Comparison of ENCODE assay signal across 2 cellular contexts in the genomic region with DNA sequence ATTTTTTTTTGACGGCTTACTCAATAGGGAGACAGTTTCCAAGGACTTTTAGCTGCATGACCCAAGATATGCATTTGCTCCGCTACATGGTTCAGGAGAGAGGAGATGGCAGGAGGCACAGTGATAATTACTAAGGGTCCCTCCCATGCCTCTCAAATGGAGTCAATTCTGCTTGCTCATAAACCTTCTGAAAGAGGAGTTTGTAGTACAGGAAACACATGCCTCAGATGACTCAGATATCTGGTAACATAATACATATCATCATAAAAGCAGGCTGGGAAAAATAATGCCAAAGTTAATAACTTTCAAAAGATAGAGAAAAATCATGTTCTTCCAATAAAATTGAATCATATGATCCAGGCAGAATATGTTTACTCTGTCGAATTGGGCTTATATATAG.
TF ChIP-seq lines count a peak whose summit lies in the region.

No MANE protein-coding gene starts in this region.

TF ChIP-seq in SK-N-SH, 30 proteins besides CTCF, POLR2A, EP300 and RAD21:
- TF ChIP-seq, protein P1, sequence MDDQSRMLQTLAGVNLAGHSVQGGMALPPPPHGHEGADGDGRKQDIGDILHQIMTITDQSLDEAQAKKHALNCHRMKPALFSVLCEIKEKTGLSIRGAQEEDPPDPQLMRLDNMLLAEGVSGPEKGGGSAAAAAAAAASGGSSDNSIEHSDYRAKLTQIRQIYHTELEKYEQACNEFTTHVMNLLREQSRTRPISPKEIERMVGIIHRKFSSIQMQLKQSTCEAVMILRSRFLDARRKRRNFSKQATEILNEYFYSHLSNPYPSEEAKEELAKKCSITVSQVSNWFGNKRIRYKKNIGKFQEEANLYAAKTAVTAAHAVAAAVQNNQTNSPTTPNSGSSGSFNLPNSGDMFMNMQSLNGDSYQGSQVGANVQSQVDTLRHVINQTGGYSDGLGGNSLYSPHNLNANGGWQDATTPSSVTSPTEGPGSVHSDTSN (IDR thresholded peaks at IDR 0.05): peak; percentile 25; the same call in 1 of the 2 replicates
- TF ChIP-seq, protein P2, sequence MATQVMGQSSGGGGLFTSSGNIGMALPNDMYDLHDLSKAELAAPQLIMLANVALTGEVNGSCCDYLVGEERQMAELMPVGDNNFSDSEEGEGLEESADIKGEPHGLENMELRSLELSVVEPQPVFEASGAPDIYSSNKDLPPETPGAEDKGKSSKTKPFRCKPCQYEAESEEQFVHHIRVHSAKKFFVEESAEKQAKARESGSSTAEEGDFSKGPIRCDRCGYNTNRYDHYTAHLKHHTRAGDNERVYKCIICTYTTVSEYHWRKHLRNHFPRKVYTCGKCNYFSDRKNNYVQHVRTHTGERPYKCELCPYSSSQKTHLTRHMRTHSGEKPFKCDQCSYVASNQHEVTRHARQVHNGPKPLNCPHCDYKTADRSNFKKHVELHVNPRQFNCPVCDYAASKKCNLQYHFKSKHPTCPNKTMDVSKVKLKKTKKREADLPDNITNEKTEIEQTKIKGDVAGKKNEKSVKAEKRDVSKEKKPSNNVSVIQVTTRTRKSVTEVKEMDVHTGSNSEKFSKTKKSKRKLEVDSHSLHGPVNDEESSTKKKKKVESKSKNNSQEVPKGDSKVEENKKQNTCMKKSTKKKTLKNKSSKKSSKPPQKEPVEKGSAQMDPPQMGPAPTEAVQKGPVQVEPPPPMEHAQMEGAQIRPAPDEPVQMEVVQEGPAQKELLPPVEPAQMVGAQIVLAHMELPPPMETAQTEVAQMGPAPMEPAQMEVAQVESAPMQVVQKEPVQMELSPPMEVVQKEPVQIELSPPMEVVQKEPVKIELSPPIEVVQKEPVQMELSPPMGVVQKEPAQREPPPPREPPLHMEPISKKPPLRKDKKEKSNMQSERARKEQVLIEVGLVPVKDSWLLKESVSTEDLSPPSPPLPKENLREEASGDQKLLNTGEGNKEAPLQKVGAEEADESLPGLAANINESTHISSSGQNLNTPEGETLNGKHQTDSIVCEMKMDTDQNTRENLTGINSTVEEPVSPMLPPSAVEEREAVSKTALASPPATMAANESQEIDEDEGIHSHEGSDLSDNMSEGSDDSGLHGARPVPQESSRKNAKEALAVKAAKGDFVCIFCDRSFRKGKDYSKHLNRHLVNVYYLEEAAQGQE (IDR thresholded peaks at IDR 0.05; ENCODE audit: low read depth, low read length): no peak
- TF ChIP-seq FOSL2 (IDR thresholded peaks at IDR 0.05; ENCODE audit: borderline replicate concordance, low read depth) (peak; percentile 36; the same call in 1 of the 2 replicates), CHD2 (IDR thresholded peaks at IDR 0.05; ENCODE audit: low read length, partially characterized antibody) (no peak)

TF ChIP-seq in GM23338, 12 proteins besides CTCF, POLR2A, EP300 and RAD21:
- TF ChIP-seq, protein P3, sequence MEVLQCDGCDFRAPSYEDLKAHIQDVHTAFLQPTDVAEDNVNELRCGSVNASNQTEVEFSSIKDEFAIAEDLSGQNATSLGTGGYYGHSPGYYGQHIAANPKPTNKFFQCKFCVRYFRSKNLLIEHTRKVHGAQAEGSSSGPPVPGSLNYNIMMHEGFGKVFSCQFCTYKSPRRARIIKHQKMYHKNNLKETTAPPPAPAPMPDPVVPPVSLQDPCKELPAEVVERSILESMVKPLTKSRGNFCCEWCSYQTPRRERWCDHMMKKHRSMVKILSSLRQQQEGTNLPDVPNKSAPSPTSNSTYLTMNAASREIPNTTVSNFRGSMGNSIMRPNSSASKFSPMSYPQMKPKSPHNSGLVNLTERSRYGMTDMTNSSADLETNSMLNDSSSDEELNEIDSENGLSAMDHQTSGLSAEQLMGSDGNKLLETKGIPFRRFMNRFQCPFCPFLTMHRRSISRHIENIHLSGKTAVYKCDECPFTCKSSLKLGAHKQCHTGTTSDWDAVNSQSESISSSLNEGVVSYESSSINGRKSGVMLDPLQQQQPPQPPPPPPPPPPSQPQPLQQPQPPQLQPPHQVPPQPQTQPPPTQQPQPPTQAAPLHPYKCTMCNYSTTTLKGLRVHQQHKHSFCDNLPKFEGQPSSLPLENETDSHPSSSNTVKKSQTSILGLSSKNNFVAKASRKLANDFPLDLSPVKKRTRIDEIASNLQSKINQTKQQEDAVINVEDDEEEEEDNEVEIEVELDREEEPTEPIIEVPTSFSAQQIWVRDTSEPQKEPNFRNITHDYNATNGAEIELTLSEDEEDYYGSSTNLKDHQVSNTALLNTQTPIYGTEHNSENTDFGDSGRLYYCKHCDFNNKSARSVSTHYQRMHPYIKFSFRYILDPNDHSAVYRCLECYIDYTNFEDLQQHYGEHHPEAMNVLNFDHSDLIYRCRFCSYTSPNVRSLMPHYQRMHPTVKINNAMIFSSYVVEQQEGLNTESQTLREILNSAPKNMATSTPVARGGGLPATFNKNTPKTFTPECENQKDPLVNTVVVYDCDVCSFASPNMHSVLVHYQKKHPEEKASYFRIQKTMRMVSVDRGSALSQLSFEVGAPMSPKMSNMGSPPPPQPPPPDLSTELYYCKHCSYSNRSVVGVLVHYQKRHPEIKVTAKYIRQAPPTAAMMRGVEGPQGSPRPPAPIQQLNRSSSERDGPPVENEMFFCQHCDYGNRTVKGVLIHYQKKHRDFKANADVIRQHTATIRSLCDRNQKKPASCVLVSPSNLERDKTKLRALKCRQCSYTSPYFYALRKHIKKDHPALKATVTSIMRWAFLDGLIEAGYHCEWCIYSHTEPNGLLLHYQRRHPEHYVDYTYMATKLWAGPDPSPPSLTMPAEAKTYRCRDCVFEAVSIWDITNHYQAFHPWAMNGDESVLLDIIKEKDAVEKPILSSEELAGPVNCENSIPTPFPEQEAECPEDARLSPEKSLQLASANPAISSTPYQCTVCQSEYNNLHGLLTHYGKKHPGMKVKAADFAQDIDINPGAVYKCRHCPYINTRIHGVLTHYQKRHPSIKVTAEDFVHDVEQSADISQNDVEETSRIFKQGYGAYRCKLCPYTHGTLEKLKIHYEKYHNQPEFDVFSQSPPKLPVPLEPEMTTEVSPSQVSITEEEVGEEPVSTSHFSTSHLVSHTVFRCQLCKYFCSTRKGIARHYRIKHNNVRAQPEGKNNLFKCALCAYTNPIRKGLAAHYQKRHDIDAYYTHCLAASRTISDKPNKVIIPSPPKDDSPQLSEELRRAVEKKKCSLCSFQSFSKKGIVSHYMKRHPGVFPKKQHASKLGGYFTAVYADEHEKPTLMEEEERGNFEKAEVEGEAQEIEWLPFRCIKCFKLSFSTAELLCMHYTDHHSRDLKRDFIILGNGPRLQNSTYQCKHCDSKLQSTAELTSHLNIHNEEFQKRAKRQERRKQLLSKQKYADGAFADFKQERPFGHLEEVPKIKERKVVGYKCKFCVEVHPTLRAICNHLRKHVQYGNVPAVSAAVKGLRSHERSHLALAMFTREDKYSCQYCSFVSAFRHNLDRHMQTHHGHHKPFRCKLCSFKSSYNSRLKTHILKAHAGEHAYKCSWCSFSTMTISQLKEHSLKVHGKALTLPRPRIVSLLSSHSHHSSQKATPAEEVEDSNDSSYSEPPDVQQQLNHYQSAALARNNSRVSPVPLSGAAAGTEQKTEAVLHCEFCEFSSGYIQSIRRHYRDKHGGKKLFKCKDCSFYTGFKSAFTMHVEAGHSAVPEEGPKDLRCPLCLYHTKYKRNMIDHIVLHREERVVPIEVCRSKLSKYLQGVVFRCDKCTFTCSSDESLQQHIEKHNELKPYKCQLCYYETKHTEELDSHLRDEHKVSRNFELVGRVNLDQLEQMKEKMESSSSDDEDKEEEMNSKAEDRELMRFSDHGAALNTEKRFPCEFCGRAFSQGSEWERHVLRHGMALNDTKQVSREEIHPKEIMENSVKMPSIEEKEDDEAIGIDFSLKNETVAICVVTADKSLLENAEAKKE (CRISPR knock-in tag; IDR thresholded peaks at IDR 0.05): no peak
- no peak for TF ChIP-seq STAT1 (IDR thresholded peaks at IDR 0.05; ENCODE audit: unreplicated experiment)
- TF ChIP-seq ZNF331 (CRISPR knock-in tag; IDR thresholded peaks at IDR 0.05; ENCODE audit: low read depth): no peak
- TF ChIP-seq JUNB (IDR thresholded peaks at IDR 0.05; ENCODE audit: unreplicated experiment): no peak
- no peak for TF ChIP-seq CREB1 (CRISPR knock-in tag; IDR thresholded peaks at IDR 0.05; ENCODE audit: low read depth)
- no peak for TF ChIP-seq EZH2 (IDR thresholded peaks at IDR 0.05; ENCODE audit: low read depth, unreplicated experiment)
- TF ChIP-seq, protein P2 (IDR thresholded peaks at IDR 0.05; ENCODE audit: unreplicated experiment): no peak
- no peak for TF ChIP-seq NANOG (IDR thresholded peaks at IDR 0.05; ENCODE audit: borderline replicate concordance)
TF ChIP-seq in GM23338: peak in this region for 0.
